14 cellular contexts compared by ENCODE assay signal in genomic region chrX:46547857-46548256, GRCh38. TPM values are rescaled to one million over a fixed set of nuclear protein-coding genes. Genes with fewer than 3 reads are reported as not detected.
DNase-seq lines count a peak whose midpoint lies in the region; ATAC-seq and TF ChIP-seq lines count a peak whose summit lies in the region.
"Had no signal": no experiment of that assay in that cellular context is flagged by ENCODE, and none has a peak within 500 bp of the region (broad histone marks: within the 10 kb centered on the region; RNA-seq: fewer than 3 reads in every experiment).

No MANE protein-coding gene starts in this region.

- H3K27me3 Mint-ChIP-seq in natural killer cell treated with Interleukin-12 subunit alpha and Interleukin-12 subunit beta and Interleukin-15 and Interleukin-18, amount 100 ng/mL, for 72 hours, result peaks cover 0 to 2% of the 10 kb centered on the region in 2 donors
- H3K27me3 Mint-ChIP-seq: activated CD4-positive, alpha-beta T cell treated with anti-CD3 and anti-CD28 coated beads, Interleukin-2, amount 10 ng/mL, durations not matched to agents 7 days and 5 days had no signal

- intact Hi-C loops in esophagus squamous epithelium (cut with DNase I), result no loop called here
- intact Hi-C loops in left lung (cut with DNase I), result no loop called here

- H3K27me3 ChIP-seq in esophagus squamous epithelium, result no peaks in the 10 kb centered on the region
- H3K27me3 ChIP-seq in left lung, result no peaks in the 10 kb centered on the region

- POLR2A ChIA-PET in AG04449 (lab: Yijun Ruan, JAX), result no interaction called here

- H3K4me3 Mint-ChIP-seq in natural killer cell treated with Interleukin-12 subunit alpha and Interleukin-12 subunit beta and Interleukin-15 and Interleukin-18, amount 100 ng/mL, for 72 hours, result no peak overlapping the region
- H3K4me3 Mint-ChIP-seq: activated CD4-positive, alpha-beta T cell treated with anti-CD3 and anti-CD28 coated beads, Interleukin-2, amount 10 ng/mL, durations not matched to agents 7 days and 5 days had no signal

- TF ChIP-seq CTCF in AG04449 (IDR thresholded peaks at IDR 0.05; ENCODE audit: insufficient read depth, low read length, missing control alignments) (no peak), HFF-Myc (IDR thresholded peaks at IDR 0.05; ENCODE audit: low read depth, low read length, missing control alignments) (no peak), esophagus squamous epithelium (IDR thresholded peaks at IDR 0.05) (no peak), left lung (IDR thresholded peaks at IDR 0.05) (no peak)

- H3K36me3 Mint-ChIP-seq in natural killer cell treated with Interleukin-12 subunit alpha and Interleukin-12 subunit beta and Interleukin-15 and Interleukin-18, amount 100 ng/mL, for 72 hours, result no peaks in the 10 kb centered on the region

- ATAC-seq in left lung, result no peak
- ATAC-seq in natural killer cell treated with Interleukin-12 subunit alpha and Interleukin-12 subunit beta and Interleukin-15 and Interleukin-18, amount 100 ng/mL, for 72 hours, result no peak
- no peak for ATAC-seq in GM21529 (IDR thresholded peaks at IDR 0.05; ENCODE audit: unreplicated experiment)
- ATAC-seq: stimulated activated effector memory CD8-positive, alpha-beta T cell treated with anti-CD3 and anti-CD28 coated beads, Interleukin-12 subunit alpha, Interleukin-12 subunit beta, amount 100 ng/mL, for 72 hours had no signal

- H3K4me3 ChIP-seq in AG04449 (ENCODE audit: low read depth, low read length) (no peak overlapping the region), HFF-Myc (replicated peaks; ENCODE audit: low read depth, low read length) (peak overlapping the region; percentile 88; the same call in 1 of the 2 replicates), esophagus squamous epithelium (no peak overlapping the region), left lung (no peak overlapping the region)

- H3K4me1 ChIP-seq in esophagus squamous epithelium, result peaks cover 0 to 30% (median 5%) of the 10 kb centered on the region in 3 donors
- peaks cover 0 to 24% of the 10 kb centered on the region in 2 donors for H3K4me1 ChIP-seq in left lung

- H3K9me3 ChIP-seq in esophagus squamous epithelium, result no peaks in the 10 kb centered on the region
- H3K9me3 ChIP-seq in left lung, result no peaks in the 10 kb centered on the region

- WGBS in esophagus squamous epithelium, 2 donors, result 79 to 84% methylated on average over 4 to 6 of the region's 6 CpGs

- CTCF ChIA-PET in AG04449 (lab: Yijun Ruan, JAX), result interaction anchor here (1.1 kb wide), 1 partner anchor 94 kb away, joined by 3 read pairs; no protein-coding TSS in a partner anchor

- no peak overlapping the region for H3K27ac ChIP-seq in esophagus squamous epithelium
- H3K27ac ChIP-seq in left lung, result no peak overlapping the region

- no peaks in the 10 kb centered on the region for H3K36me3 ChIP-seq in esophagus squamous epithelium
- H3K36me3 ChIP-seq in left lung, result no peaks in the 10 kb centered on the region

- TF ChIP-seq POLR2A in esophagus squamous epithelium (IDR thresholded peaks at IDR 0.05), result no peak

- DNase-seq in AG04449 (ENCODE audit: low read depth, low spot score) (peak; percentile 41), HFF-Myc (ENCODE audit: extremely low read depth, low read depth) (peak; percentile 10), astrocyte of the hippocampus (ENCODE audit: low read depth, low spot score) (peak; percentile 81), islet precursor cell (peak; percentile 80), esophagus squamous epithelium (lab: John Stamatoyannopoulos, UW) (no peak), left lung (no peak)
- DNase-seq in natural killer cell treated with Interleukin-12 subunit alpha and Interleukin-12 subunit beta and Interleukin-15 and Interleukin-18, amount 100 ng/mL, for 72 hours (ENCODE audit: low spot score), result no peak
- DNase-seq: activated CD4-positive, alpha-beta T cell treated with anti-CD3 and anti-CD28 coated beads, Interleukin-2, amount 10 ng/mL, durations not matched to agents 7 days and 5 days; activated effector memory CD4-positive, alpha-beta T cell treated with Interleukin-2 at 50 U/mL for 16 hours; cortex of kidney; NCI-H1105; NCI-H774 had no signal

- H3K9me3 Mint-ChIP-seq in natural killer cell treated with Interleukin-12 subunit alpha and Interleukin-12 subunit beta and Interleukin-15 and Interleukin-18, amount 100 ng/mL, for 72 hours, result no peaks in the 10 kb centered on the region
- H3K9me3 Mint-ChIP-seq: activated CD4-positive, alpha-beta T cell treated with anti-CD3 and anti-CD28 coated beads, Interleukin-2, amount 10 ng/mL, durations not matched to agents 7 days and 5 days; stimulated activated effector memory CD8-positive, alpha-beta T cell treated with anti-CD3 and anti-CD28 coated beads, Interleukin-12 subunit alpha, Interleukin-12 subunit beta, amount 100 ng/mL, for 72 hours had no signal

- no peak overlapping the region for H3K27ac Mint-ChIP-seq in natural killer cell treated with Interleukin-12 subunit alpha and Interleukin-12 subunit beta and Interleukin-15 and Interleukin-18, amount 100 ng/mL, for 72 hours
- H3K27ac Mint-ChIP-seq: activated CD4-positive, alpha-beta T cell treated with anti-CD3 and anti-CD28 coated beads, Interleukin-2, amount 10 ng/mL, durations not matched to agents 7 days and 5 days; stimulated activated effector memory CD8-positive, alpha-beta T cell treated with anti-CD3 and anti-CD28 coated beads, Interleukin-12 subunit alpha, Interleukin-12 subunit beta, amount 100 ng/mL, for 72 hours had no signal

- peaks cover 8 to 14% of the 10 kb centered on the region in 2 donors for H3K4me1 Mint-ChIP-seq in natural killer cell treated with Interleukin-12 subunit alpha and Interleukin-12 subunit beta and Interleukin-15 and Interleukin-18, amount 100 ng/mL, for 72 hours (ENCODE audit: low read depth in 2 of 2)

RNA-seq across cellular contexts. Expression of gene ZNF674, which starts 2.6 kb away (rescaled TPM):
- total RNA-seq in esophagus squamous epithelium (1 to 10 TPM; 1.5 to 2.8 (median 2.4) TPM), left lung (1 to 10 TPM; 4.1 to 5.0 TPM)
- 1 to 10 TPM; 2.2 to 4.4 TPM for total RNA-seq in natural killer cell treated with Interleukin-12 subunit alpha and Interleukin-12 subunit beta and Interleukin-15 and Interleukin-18, amount 100 ng/mL, for 72 hours

RNA-seq across cellular contexts. Expression of gene CHST7, which starts 25.7 kb away (rescaled TPM):
- total RNA-seq in esophagus squamous epithelium, result 10 to 100 TPM in 1 of 4 donors, 1 to 10 TPM in 3; 1.2 to 11.8 (median 3.9) TPM
- total RNA-seq in left lung, result 1 to 10 TPM; 6.9 to 7.3 TPM
- total RNA-seq in natural killer cell treated with Interleukin-12 subunit alpha and Interleukin-12 subunit beta and Interleukin-15 and Interleukin-18, amount 100 ng/mL, for 72 hours, result 1 to 10 TPM; 2.0 to 2.9 TPM

Comparison
In these comparisons a context has a peak if more than half of its experiments do, and no peak if none do; other contexts are left out.
1. DNase-seq: peak in AG04449 (single experiment), HFF-Myc (single experiment), astrocyte of the hippocampus (single experiment) and islet precursor cell (single experiment); none in esophagus squamous epithelium (single experiment), left lung (0 of 2) and natural killer cell treated with Interleukin-12 subunit alpha and Interleukin-12 subunit beta and Interleukin-15 and Interleukin-18, amount 100 ng/mL, for 72 hours (single experiment).